Comparison of ENCODE assay signal across 16 cellular contexts in the genomic region with DNA sequence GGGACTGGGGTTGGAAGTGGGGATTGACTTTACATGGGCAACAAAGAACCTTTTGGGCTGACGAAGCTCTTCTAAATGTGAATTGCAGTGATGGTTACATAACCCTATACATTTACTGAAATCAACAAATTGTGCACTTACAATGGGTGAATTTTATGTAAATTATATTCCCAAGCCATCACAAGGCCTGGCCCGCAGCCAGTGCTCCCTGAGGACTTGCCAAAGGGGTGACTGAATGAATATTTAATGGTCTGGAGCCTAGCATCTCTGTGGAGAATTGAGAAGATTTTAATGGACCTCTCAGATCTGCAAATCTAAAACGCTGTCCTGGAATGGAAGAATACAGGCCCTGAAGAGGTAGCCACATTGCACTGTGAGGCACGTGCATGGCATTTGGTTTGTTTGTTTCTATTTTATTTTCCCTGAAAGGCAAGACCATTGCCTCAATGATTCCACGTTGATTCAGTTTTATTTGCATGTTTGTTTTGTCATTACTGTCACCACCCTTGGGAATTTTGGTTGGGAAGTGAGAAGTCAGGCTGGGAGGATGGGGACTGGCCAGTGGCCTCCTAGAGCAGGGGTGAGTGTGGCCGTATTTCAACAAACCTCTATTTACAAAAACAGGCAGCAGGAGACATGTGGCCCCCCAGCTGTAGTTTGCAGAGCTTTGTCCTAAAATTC. TPM values are rescaled to one million over a fixed set of nuclear protein-coding genes. Genes with fewer than 3 reads are reported as not detected.
A peak's percentile ranks its signal among the peaks of the same experiment; 100 is the strongest.
DNase-seq lines count a peak whose midpoint lies in the region; ATAC-seq and TF ChIP-seq lines count a peak whose summit lies in the region.
"Had no signal": no experiment of that assay in that cellular context is flagged by ENCODE, and none has a peak within 500 bp of the region (broad histone marks: within the 10 kb centered on the region; RNA-seq: fewer than 3 reads in every experiment).

No MANE protein-coding gene starts in this region.

- no peaks in the 10 kb centered on the region for H3K79me2 ChIP-seq in GM23248 (ENCODE audit: insufficient read depth)

- H3K9me2 ChIP-seq in GM23248 (ENCODE audit: insufficient read depth), result no peaks in the 10 kb centered on the region

- 50% methylated on average over 6 of the region's 6 CpGs for WGBS in right lobe of liver (ENCODE audit: insufficient coverage, low coverage, low lambda C conversion rate, missing lambda C conversion rate)
- WGBS in GM23248 (ENCODE audit: low coverage in 1 of 2, low lambda C conversion rate in 2 of 2, missing lambda C conversion rate in 2 of 2), 2 experiments, result 42 to 44% methylated on average over 6 of the region's 6 CpGs

- intact Hi-C loops in right lobe of liver (cut with DNase I) (no loop called here), posterior vena cava (cut with DNase I) (no loop called here)

- peak; percentile 53 to 77 (median 70) for ATAC-seq in right lobe of liver
- ATAC-seq in HG02938 (IDR thresholded peaks at IDR 0.05; ENCODE audit: unreplicated experiment), result no peak
- ATAC-seq: foreskin keratinocyte, Panc1 had no signal

- H3K27me3 ChIP-seq in right lobe of liver (no peaks in the 10 kb centered on the region), GM23248 (replicated peaks; ENCODE audit: insufficient read depth) (no peaks in the 10 kb centered on the region)
- H3K27me3 ChIP-seq: adrenal gland, foreskin keratinocyte had no signal

- H3K9me3 ChIP-seq in right lobe of liver, result no peaks in the 10 kb centered on the region
- no peaks in the 10 kb centered on the region for H3K9me3 ChIP-seq in GM23248 (ENCODE audit: low read depth)
- H3K9me3 ChIP-seq: adrenal gland had no signal

- peak overlapping the region in 1 of 3 donors; percentile 17 for H3K27ac ChIP-seq in right lobe of liver
- H3K27ac ChIP-seq in GM23248, result no peak overlapping the region
- H3K27ac ChIP-seq: adrenal gland, foreskin keratinocyte had no signal

- TF ChIP-seq CTCF in right lobe of liver (IDR thresholded peaks at IDR 0.05), result no peak

- H4K20me1 ChIP-seq in GM23248 (ENCODE audit: insufficient read depth), result no peaks in the 10 kb centered on the region

- DNase-seq in DMS153 (lab: John Stamatoyannopoulos, UW), result peak; percentile 7
- no peak for DNase-seq in DMS153 treated with DMSO at 0.1 percent for 48 hours (lab: John Stamatoyannopoulos, UW; ENCODE audit: unreplicated experiment)
- peak; percentile 51 for DNase-seq in astrocyte of the hippocampus (ENCODE audit: low read depth, low spot score)
- no peak for DNase-seq in right lobe of liver
- DNase-seq in superior temporal gyrus (ENCODE audit: extremely low spot score), result peak; percentile 86
- DNase-seq in posterior vena cava (ENCODE audit: low spot score), result no peak
- no peak for DNase-seq in GM23248
- DNase-seq: 8988T; activated CD4-positive, alpha-beta T cell treated with anti-CD3 and anti-CD28 coated beads for 1 hour; activated T-cell treated with anti-CD3 and anti-CD28 coated beads, Interleukin-2, amount 50 U/mL, for 1 hour; foreskin keratinocyte; NCI-H2171 had no signal

- H3K36me3 ChIP-seq in right lobe of liver, result no peaks in the 10 kb centered on the region
- no peaks in the 10 kb centered on the region for H3K36me3 ChIP-seq in GM23248 (ENCODE audit: low read depth)
- H3K36me3 ChIP-seq: adrenal gland had no signal

- H2AFZ ChIP-seq in GM23248, result no peak overlapping the region

- TF ChIP-seq POLR2A in right lobe of liver (IDR thresholded peaks at IDR 0.05), result no peak

- H3K4me1 ChIP-seq in right lobe of liver, result peaks cover 0 to 7% (median 2%) of the 10 kb centered on the region in 4 donors
- H3K4me1 ChIP-seq in GM23248 (ENCODE audit: insufficient read depth), result no peaks in the 10 kb centered on the region
- H3K4me1 ChIP-seq: adrenal gland, foreskin keratinocyte had no signal

- in situ Hi-C loops in GM23248 (cut with MboI), result no loop called here

- no peak overlapping the region for H3K9ac ChIP-seq in GM23248

- no peak overlapping the region for H3K4me3 ChIP-seq in right lobe of liver
- no peak overlapping the region for H3K4me3 ChIP-seq in GM23248
- H3K4me3 ChIP-seq: adrenal gland had no signal

- no peak overlapping the region for H3K4me2 ChIP-seq in GM23248 (ENCODE audit: unreplicated experiment)

- H3F3A ChIP-seq in GM23248 (ENCODE audit: insufficient read depth), result no peaks in the 10 kb centered on the region

RNA-seq across cellular contexts. Expression of gene GCSH, which starts 40.3 kb away (rescaled TPM):
- 10 to 100 TPM; 41.8 to 77.1 (median 52.4) TPM for total RNA-seq in right lobe of liver
- total RNA-seq in posterior vena cava, result 10 to 100 TPM; 22.0 to 22.5 TPM
- 16.4 and 26.3 TPM in 2 replicates for total RNA-seq in GM23248 (2014; rRNA removed; shearing (Covaris generic))
- 55.1 and 57.0 TPM in 2 replicates for polyA plus RNA-seq in GM23248 (2016; fragmentation: Nextera tagmentation; extraction: Ambion mirVana)

RNA-seq across cellular contexts. Expression of gene C16orf46, which starts 59.4 kb away (rescaled TPM):
- total RNA-seq in right lobe of liver (1 to 10 TPM in 3 of 6 experiments, under 1 TPM in 2, not detected in 1; 0.55 to 2.0 (median 1.2) TPM), posterior vena cava (under 1 TPM in 1 of 2 donors, not detected in 1; 0.57 TPM)
- 1.3 TPM in 1 of 2 replicates, not detected in the other for total RNA-seq in GM23248 (2014; rRNA removed; shearing (Covaris generic))
- polyA plus RNA-seq in GM23248 (2016; fragmentation: Nextera tagmentation; extraction: Ambion mirVana), result 0.16 and 0.79 TPM in 2 replicates
- total RNA-seq: skeletal muscle tissue had no signal

Comparison
In these comparisons a context has a peak if more than half of its experiments do, and no peak if none do; other contexts are left out.
1. DNase-seq: peak in DMS153 (single experiment), astrocyte of the hippocampus (single experiment) and superior temporal gyrus (single experiment); none in DMS153 treated with DMSO at 0.1 percent for 48 hours (single experiment), right lobe of liver (0 of 3), posterior vena cava (single experiment) and GM23248 (single experiment).